ENCODE assay signal across 10 cellular contexts in the genomic region with DNA sequence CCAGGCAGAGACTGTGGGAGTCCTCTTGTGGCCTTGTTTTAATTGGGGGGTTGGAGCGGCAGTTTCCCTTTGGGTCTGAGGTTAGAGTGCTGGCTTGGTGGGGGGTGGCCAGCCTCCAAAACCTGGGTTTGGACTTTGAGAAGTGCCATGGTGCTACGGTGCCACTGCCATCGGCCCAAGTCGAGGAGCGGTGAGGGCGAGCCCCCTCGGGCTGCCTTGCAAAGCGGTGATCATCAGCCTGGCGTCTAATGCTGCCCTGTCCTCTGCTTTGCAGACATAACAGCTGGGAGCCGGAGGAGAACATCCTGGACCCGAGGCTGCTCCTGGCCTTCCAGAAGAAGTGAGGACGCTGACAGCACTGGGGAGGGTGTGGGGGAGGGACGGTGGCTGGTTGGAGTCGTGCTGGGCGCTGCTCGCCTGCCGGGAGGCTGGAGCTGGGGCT. TPM values are rescaled to one million over a fixed set of nuclear protein-coding genes. Genes with fewer than 3 reads are reported as not detected.
DNase-seq lines count a peak whose midpoint lies in the region; ATAC-seq lines count a peak whose summit lies in the region.
"Had no signal": no experiment of that assay in that cellular context is flagged by ENCODE, and none has a peak within 500 bp of the region (broad histone marks: within the 10 kb centered on the region; RNA-seq: fewer than 3 reads in every experiment).

No MANE protein-coding gene starts in this region.

- H3K27ac ChIP-seq in right cardiac atrium (ENCODE audit: low read length): no peak overlapping the region

- peak overlapping the region; percentile 87 for H3K4me3 ChIP-seq in right cardiac atrium (ENCODE audit: low read length)

- peak overlapping the region; percentile 85 for H3K27ac Mint-ChIP-seq in activated CD4-positive, alpha-beta T cell treated with anti-CD3 and anti-CD28 coated beads, Interleukin-2, amount 10 ng/mL, durations not matched to agents 24 days and 14 days
- H3K27ac Mint-ChIP-seq in T-helper 17 cell: peak overlapping the region; percentile 45
- H3K27ac Mint-ChIP-seq in stimulated activated effector memory CD8-positive, alpha-beta T cell treated with anti-CD3 and anti-CD28 coated beads, Interleukin-12 subunit alpha, Interleukin-12 subunit beta, amount 100 ng/mL, for 72 hours: no peak overlapping the region

- H3K27me3 Mint-ChIP-seq in activated CD4-positive, alpha-beta T cell treated with anti-CD3 and anti-CD28 coated beads, Interleukin-2, amount 10 ng/mL, durations not matched to agents 24 days and 14 days: peaks cover 58% of the 10 kb centered on the region
- H3K27me3 Mint-ChIP-seq in T-helper 17 cell: peaks cover 78% of the 10 kb centered on the region

- intact Hi-C loops in activated CD4-positive, alpha-beta T cell treated with anti-CD3 and anti-CD28 coated beads, Interleukin-2, amount 10 ng/mL, durations not matched to agents 24 days and 14 days (cut with micrococcal nuclease): loop anchor here (2.0 to 5.0 kb wide), 2 partner anchors 18 to 33 kb away; partner anchors contain the start of gene CBX8
- intact Hi-C loops in right cardiac atrium (cut with DNase I): no loop called here

- peaks cover 14% of the 10 kb centered on the region for H3K4me1 Mint-ChIP-seq in activated CD4-positive, alpha-beta T cell treated with anti-CD3 and anti-CD28 coated beads, Interleukin-2, amount 10 ng/mL, durations not matched to agents 24 days and 14 days
- H3K4me1 Mint-ChIP-seq in T-helper 17 cell: peaks cover 15% of the 10 kb centered on the region
- H3K4me1 Mint-ChIP-seq in stimulated activated effector memory CD8-positive, alpha-beta T cell treated with anti-CD3 and anti-CD28 coated beads, Interleukin-12 subunit alpha, Interleukin-12 subunit beta, amount 100 ng/mL, for 72 hours: peaks cover 6% of the 10 kb centered on the region

- no peaks in the 10 kb centered on the region for H3K27me3 ChIP-seq in right cardiac atrium (ENCODE audit: control insufficient read depth, insufficient read depth)

- H3K4me3 Mint-ChIP-seq in activated CD4-positive, alpha-beta T cell treated with anti-CD3 and anti-CD28 coated beads, Interleukin-2, amount 10 ng/mL, durations not matched to agents 24 days and 14 days: peak overlapping the region; percentile 91
- peak overlapping the region; percentile 90 for H3K4me3 Mint-ChIP-seq in T-helper 17 cell
- H3K4me3 Mint-ChIP-seq in stimulated activated effector memory CD8-positive, alpha-beta T cell treated with anti-CD3 and anti-CD28 coated beads, Interleukin-12 subunit alpha, Interleukin-12 subunit beta, amount 100 ng/mL, for 72 hours: peak overlapping the region; percentile 78

- H3K9me3 Mint-ChIP-seq in activated CD4-positive, alpha-beta T cell treated with anti-CD3 and anti-CD28 coated beads, Interleukin-2, amount 10 ng/mL, durations not matched to agents 24 days and 14 days: no peaks in the 10 kb centered on the region
- no peaks in the 10 kb centered on the region for H3K9me3 Mint-ChIP-seq in stimulated activated effector memory CD8-positive, alpha-beta T cell treated with anti-CD3 and anti-CD28 coated beads, Interleukin-12 subunit alpha, Interleukin-12 subunit beta, amount 100 ng/mL, for 72 hours

- ATAC-seq in T-helper 17 cell (no peak), right cardiac atrium (peak; percentile 3 to 4), HG03196 (IDR thresholded peaks at IDR 0.05; ENCODE audit: unreplicated experiment) (no peak)
- no peak for ATAC-seq in stimulated activated effector memory CD8-positive, alpha-beta T cell treated with anti-CD3 and anti-CD28 coated beads, Interleukin-12 subunit alpha, Interleukin-12 subunit beta, amount 100 ng/mL, for 72 hours

- H3K36me3 Mint-ChIP-seq in activated CD4-positive, alpha-beta T cell treated with anti-CD3 and anti-CD28 coated beads, Interleukin-2, amount 10 ng/mL, durations not matched to agents 24 days and 14 days (ENCODE audit: low read depth): peaks cover 1% of the 10 kb centered on the region
- no peaks in the 10 kb centered on the region for H3K36me3 Mint-ChIP-seq in T-helper 17 cell (ENCODE audit: low read depth)
- peaks cover 7% of the 10 kb centered on the region for H3K36me3 Mint-ChIP-seq in stimulated activated effector memory CD8-positive, alpha-beta T cell treated with anti-CD3 and anti-CD28 coated beads, Interleukin-12 subunit alpha, Interleukin-12 subunit beta, amount 100 ng/mL, for 72 hours

- H3K9me3 ChIP-seq in T-helper 17 cell (ENCODE audit: control insufficient read depth, low read length, poor library complexity, severe bottlenecking) (no peaks in the 10 kb centered on the region), right cardiac atrium (ENCODE audit: control insufficient read depth, low read length) (no peaks in the 10 kb centered on the region)

- DNase-seq in activated CD4-positive, alpha-beta T cell treated with anti-CD3 and anti-CD28 coated beads, Interleukin-2, amount 10 ng/mL, durations not matched to agents 24 days and 14 days: no peak
- no peak for DNase-seq in activated CD4-positive, alpha-beta T cell treated with anti-CD3 and anti-CD28 coated beads for 4 hours
- DNase-seq in T-helper 17 cell: no peak
- peak in 1 of 3 donors; percentile 16 for DNase-seq in right cardiac atrium
- no peak for DNase-seq in stimulated activated effector memory CD8-positive, alpha-beta T cell treated with anti-CD3 and anti-CD28 coated beads, Interleukin-12 subunit alpha, Interleukin-12 subunit beta, amount 100 ng/mL, for 72 hours (ENCODE audit: low spot score in 2 of 2)
- no peak for DNase-seq in DMS153 treated with DMSO at 0.1 percent for 48 hours (lab: John Stamatoyannopoulos, UW; ENCODE audit: unreplicated experiment)
- no peak for DNase-seq in DMS153 (lab: John Stamatoyannopoulos, UW)
- DNase-seq: NCI-H524 treated with DMSO at 0.1 percent for 48 hours had no signal

- 26% methylated on average over 17 of the region's 17 CpGs for WGBS in right cardiac atrium

- H3K4me1 ChIP-seq in right cardiac atrium (ENCODE audit: control insufficient read depth, insufficient read depth, low read length): no peaks in the 10 kb centered on the region

RNA-seq across cellular contexts. Expression of gene CBX2, which starts 1.2 kb away (rescaled TPM):
- 7.5 and 8.2 TPM in 2 replicates for total RNA-seq in activated CD4-positive, alpha-beta T cell treated with anti-CD3 and anti-CD28 coated beads, Interleukin-2, amount 10 ng/mL, durations not matched to agents 24 days and 14 days
- total RNA-seq in T-helper 17 cell (under 1 TPM in 1 of 2 donors, not detected in 1; 0.18 TPM), right cardiac atrium (1 to 10 TPM; 1.5 to 3.5 (median 2.4) TPM)
- 2.4 TPM for polyA plus RNA-seq in right cardiac atrium

RNA-seq across cellular contexts. Expression of gene CBX8, which starts 17.8 kb away (rescaled TPM):
- total RNA-seq in activated CD4-positive, alpha-beta T cell treated with anti-CD3 and anti-CD28 coated beads, Interleukin-2, amount 10 ng/mL, durations not matched to agents 24 days and 14 days: 9.4 TPM in 2 replicates
- 1 to 10 TPM; 2.5 to 3.6 TPM for total RNA-seq in T-helper 17 cell
- 1 to 10 TPM; 2.4 to 7.3 (median 5.5) TPM for total RNA-seq in right cardiac atrium
- 3.8 TPM for polyA plus RNA-seq in right cardiac atrium

RNA-seq across cellular contexts. Expression of gene ENPP7, which starts 48.4 kb away (rescaled TPM):
- 0.09 TPM in 1 of 2 replicates, not detected in the other for total RNA-seq in activated CD4-positive, alpha-beta T cell treated with anti-CD3 and anti-CD28 coated beads, Interleukin-2, amount 10 ng/mL, durations not matched to agents 24 days and 14 days
- total RNA-seq in T-helper 17 cell (not detected), right cardiac atrium (not detected)
- not detected for polyA plus RNA-seq in right cardiac atrium
- polyA plus RNA-seq: adipose tissue had no signal

Comparison
In these comparisons a context has a peak if more than half of its experiments do, and no peak if none do; other contexts are left out.
1. ATAC-seq: peak in right cardiac atrium (2 of 2); none in T-helper 17 cell (single experiment), stimulated activated effector memory CD8-positive, alpha-beta T cell treated with anti-CD3 and anti-CD28 coated beads, Interleukin-12 subunit alpha, Interleukin-12 subunit beta, amount 100 ng/mL, for 72 hours (single experiment) and HG03196 (single experiment).
2. Peak in every context shown above with its lines, with median percentiles within 50 percentile points of each other: H3K4me3 Mint-ChIP-seq.